Comparison of ENCODE assay signal across 8 cellular contexts in genomic region chr6:27237089-27237723, GRCh38.
DNase-seq lines count a peak whose midpoint lies in the region; ATAC-seq lines count a peak whose summit lies in the region.

No MANE protein-coding gene starts in this region.

- H3K9me3 Mint-ChIP-seq in activated naive CD4-positive, alpha-beta T cell treated with anti-CD3 and anti-CD28 coated beads, Interleukin-2, amount 10 ng/mL, durations not matched to agents 7 days and 5 days: peaks cover 6% of the 10 kb centered on the region

- CTCF ChIA-PET in activated naive CD4-positive, alpha-beta T cell treated with anti-CD3 and anti-CD28 coated beads, Interleukin-2, amount 10 ng/mL, durations not matched to agents 7 days and 5 days (lab: Charles Lee): interaction anchor here (1.5 kb wide), 1 partner anchor 535 kb away, joined by 3 read pairs; no protein-coding TSS in a partner anchor

- DNase-seq in DMS114 treated with DMSO at 0.1 percent for 48 hours (lab: John Stamatoyannopoulos, UW; ENCODE audit: unreplicated experiment): peak; percentile 71
- peak; percentile 56 for DNase-seq in NAMALWA (ENCODE audit: low spot score)
- DNase-seq in activated naive CD4-positive, alpha-beta T cell treated with anti-CD3 and anti-CD28 coated beads, Interleukin-2, amount 10 ng/mL, durations not matched to agents 7 days and 5 days: peak; percentile 28
- peak; percentile 86 for DNase-seq in kidney tubule cell (ENCODE audit: low spot score)
- no peak for DNase-seq in midbrain (lab: John Stamatoyannopoulos, UW)
- no peak for DNase-seq in NCI-H2029 treated with DMSO at 0.1 percent for 48 hours (lab: John Stamatoyannopoulos, UW)
- DNase-seq in globus pallidus (ENCODE audit: low spot score): no peak

- H3K4me1 Mint-ChIP-seq in activated naive CD4-positive, alpha-beta T cell treated with anti-CD3 and anti-CD28 coated beads, Interleukin-2, amount 10 ng/mL, durations not matched to agents 7 days and 5 days: peaks cover 24% of the 10 kb centered on the region

- no peak for ATAC-seq in GM19467 (IDR thresholded peaks at IDR 0.05; ENCODE audit: unreplicated experiment)

- peaks cover 66% of the 10 kb centered on the region for H3K27me3 Mint-ChIP-seq in activated naive CD4-positive, alpha-beta T cell treated with anti-CD3 and anti-CD28 coated beads, Interleukin-2, amount 10 ng/mL, durations not matched to agents 7 days and 5 days

- peak overlapping the region; percentile 19 for H3K4me3 Mint-ChIP-seq in activated naive CD4-positive, alpha-beta T cell treated with anti-CD3 and anti-CD28 coated beads, Interleukin-2, amount 10 ng/mL, durations not matched to agents 7 days and 5 days

- peak overlapping the region; percentile 79 for H3K27ac Mint-ChIP-seq in activated naive CD4-positive, alpha-beta T cell treated with anti-CD3 and anti-CD28 coated beads, Interleukin-2, amount 10 ng/mL, durations not matched to agents 7 days and 5 days

- H3K36me3 Mint-ChIP-seq in activated naive CD4-positive, alpha-beta T cell treated with anti-CD3 and anti-CD28 coated beads, Interleukin-2, amount 10 ng/mL, durations not matched to agents 7 days and 5 days: peaks cover 15% of the 10 kb centered on the region

Comparison
In these comparisons a context has a peak if more than half of its experiments do, and no peak if none do; other contexts are left out.
1. DNase-seq: peak in DMS114 treated with DMSO at 0.1 percent for 48 hours (single experiment), NAMALWA (single experiment), activated naive CD4-positive, alpha-beta T cell treated with anti-CD3 and anti-CD28 coated beads, Interleukin-2, amount 10 ng/mL, durations not matched to agents 7 days and 5 days (single experiment) and kidney tubule cell (single experiment); none in midbrain (single experiment), NCI-H2029 treated with DMSO at 0.1 percent for 48 hours (single experiment) and globus pallidus (single experiment).